4 cellular contexts compared by ENCODE assay signal in the genomic region with DNA sequence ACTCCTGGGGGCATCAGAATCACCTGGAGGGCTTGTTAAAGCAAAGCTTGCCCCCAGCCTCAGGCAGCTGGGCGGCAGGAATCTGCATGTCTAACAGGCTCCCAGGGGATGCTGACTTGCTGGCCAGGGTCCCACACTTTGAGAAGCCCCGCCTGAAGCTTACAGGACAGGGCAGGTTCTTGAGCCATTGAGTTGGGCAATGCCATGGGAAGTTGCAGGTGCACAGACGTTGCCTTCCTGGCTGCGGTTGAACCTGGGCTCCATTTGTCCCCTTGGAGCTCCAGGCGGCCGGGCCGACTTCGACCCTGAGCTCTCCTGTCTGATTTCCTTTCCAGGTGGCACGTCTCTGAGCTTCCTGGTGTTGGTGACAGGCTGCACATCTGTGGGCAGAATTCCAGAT.
TF ChIP-seq lines count a peak whose summit lies in the region.

No MANE protein-coding gene starts in this region.

TF ChIP-seq in SK-N-SH, 30 proteins besides CTCF, POLR2A, EP300 and RAD21:
- TF ChIP-seq CHD2 (IDR thresholded peaks at IDR 0.05; ENCODE audit: low read length, partially characterized antibody) = no peak
- TF ChIP-seq RFX5 (IDR thresholded peaks at IDR 0.05; ENCODE audit: low read length) = no peak
- no peak for TF ChIP-seq FOXJ3 (CRISPR knock-in tag; IDR thresholded peaks at IDR 0.05)
- no peak for TF ChIP-seq YY1 (IDR thresholded peaks at IDR 0.05; ENCODE audit: low read depth)
- TF ChIP-seq RXRA (IDR thresholded peaks at IDR 0.05; ENCODE audit: borderline replicate concordance, low read depth) = no peak

TF ChIP-seq in SK-N-SH treated with all-trans-retinoic acid at 6 μM for 48 hours, 23 proteins besides CTCF, POLR2A, EP300 and RAD21:
- TF ChIP-seq GLIS3 (CRISPR knock-in tag; IDR thresholded peaks at IDR 0.05) (no peak), ESRRG (CRISPR knock-in tag; IDR thresholded peaks at IDR 0.05) (no peak), PATZ1 (CRISPR knock-in tag; IDR thresholded peaks at IDR 0.05; ENCODE audit: borderline replicate concordance) (no peak), CSDC2 (CRISPR knock-in tag; IDR thresholded peaks at IDR 0.05) (no peak), ZNF70 (CRISPR knock-in tag; IDR thresholded peaks at IDR 0.05) (no peak), ZFP3 (CRISPR knock-in tag; IDR thresholded peaks at IDR 0.05) (no peak), ZNF8 (CRISPR knock-in tag; IDR thresholded peaks at IDR 0.05) (no peak), RARB (CRISPR knock-in tag; IDR thresholded peaks at IDR 0.05) (no peak), SNAI2 (CRISPR knock-in tag; IDR thresholded peaks at IDR 0.05) (no peak), TCF4 (CRISPR knock-in tag; IDR thresholded peaks at IDR 0.05; ENCODE audit: borderline replicate concordance) (no peak)

TF ChIP-seq in IMR-90, 13 proteins besides CTCF, POLR2A, EP300 and RAD21:
- TF ChIP-seq SMC3 (IDR thresholded peaks at IDR 0.05; ENCODE audit: low read depth, low read length) = no peak
- no peak for TF ChIP-seq BHLHE40 (IDR thresholded peaks at IDR 0.05; ENCODE audit: low read depth, low read length)

TF ChIP-seq in endothelial cell of umbilical vein, 7 proteins besides CTCF, POLR2A, EP300 and RAD21:
- TF ChIP-seq JUN (IDR thresholded peaks at IDR 0.05; ENCODE audit: borderline replicate concordance, insufficient read depth, insufficient read length, low read depth) = no peak
- no peak for TF ChIP-seq FOS (IDR thresholded peaks at IDR 0.05; ENCODE audit: borderline replicate concordance, insufficient read depth, low read length)
- TF ChIP-seq GATA2 (IDR thresholded peaks at IDR 0.05; ENCODE audit: insufficient read depth, insufficient read length, low read depth, low read length) = no peak
- no peak for TF ChIP-seq MYC (IDR thresholded peaks at IDR 0.05; ENCODE audit: low read depth, low read length)
- TF ChIP-seq MAX (IDR thresholded peaks at IDR 0.05; ENCODE audit: insufficient read depth, insufficient read length) = no peak
- TF ChIP-seq EZH2 (IDR thresholded peaks at IDR 0.05; ENCODE audit: borderline replicate concordance, low read depth, low read length, severe bottlenecking) = no peak
- TF ChIP-seq POLR2AphosphoS5 (IDR thresholded peaks at IDR 0.05; ENCODE audit: insufficient read depth, low read depth, low read length) = no peak
TF ChIP-seq in endothelial cell of umbilical vein: peak in this region for 0.
